Comparison of ENCODE assay signal across 8 cellular contexts in the genomic region with DNA sequence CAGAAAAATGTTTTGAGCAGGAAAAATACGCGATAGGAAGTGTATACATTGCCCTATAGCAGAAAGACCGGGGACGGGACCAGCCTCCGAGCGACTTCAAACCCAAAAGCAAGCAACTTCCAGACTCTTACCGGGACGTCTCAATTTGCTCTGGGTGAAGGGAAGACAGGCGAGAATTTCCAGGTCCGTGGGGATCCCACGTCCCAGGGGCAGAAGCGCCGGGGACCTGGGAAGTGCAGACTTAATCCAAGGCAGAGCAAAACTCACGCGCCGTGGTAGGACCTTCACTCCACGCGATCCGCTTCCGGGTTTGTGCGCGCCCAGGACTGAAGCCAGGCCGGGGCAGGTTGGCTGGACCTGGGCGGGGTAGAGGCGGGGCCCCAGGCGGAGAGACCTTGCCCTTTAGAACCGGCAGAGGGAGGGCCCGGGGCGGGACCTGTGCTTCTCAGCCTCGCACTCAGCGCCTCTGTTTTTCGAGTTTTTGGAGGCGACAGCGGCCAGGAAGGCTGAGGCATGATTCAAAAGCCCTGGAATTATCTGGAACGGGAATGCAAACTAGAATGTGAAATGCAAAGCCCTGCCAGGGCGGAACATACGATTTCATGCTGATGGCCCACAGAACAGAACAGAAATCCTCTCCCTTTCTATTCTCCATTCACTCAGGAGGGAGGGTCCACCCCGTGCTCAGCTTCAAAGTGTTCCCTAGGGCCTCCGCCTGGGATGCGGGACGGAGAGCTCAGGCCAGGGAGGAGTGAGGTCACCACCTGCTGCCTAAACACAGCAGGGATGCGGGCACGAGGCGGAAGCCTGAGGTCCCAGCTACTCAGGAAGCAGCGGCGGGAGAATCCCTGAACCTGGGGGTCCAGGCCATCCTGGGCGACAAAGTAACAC. TPM values are rescaled to one million over a fixed set of nuclear protein-coding genes. Genes with fewer than 3 reads are reported as not detected.
A peak's percentile ranks its signal among the peaks of the same experiment; 100 is the strongest.
DNase-seq lines count a peak whose midpoint lies in the region; ATAC-seq and TF ChIP-seq lines count a peak whose summit lies in the region.
"Not testable (repeated sequence)": the region's sequence is repeated elsewhere in the genome, so short reads cannot be mapped to it uniquely, and the experiment has no call there.

A gene (minus strand): TSS at position 328 of the 891 bp plus-strand sequence. CDS start 7,903 bp downstream, outside the sequence.

- ATAC-seq in HG02571 (IDR thresholded peaks at IDR 0.05; ENCODE audit: unreplicated experiment) = peak; percentile 91
- ATAC-seq in left cardiac atrium = peak; percentile 99 to 100

- H3K9ac ChIP-seq in trophoblast cell (ENCODE audit: low read length) = peak within 1 kb of the TSS; percentile 89

- WGBS in trophoblast cell (ENCODE audit: extremely low coverage, insufficient coverage, insufficient read length) = no CpG with 5 or more reads among the region's 47 CpGs
- WGBS in testis, 2 donors = 1 to 2% methylated on average over 27 to 47 of the region's 47 CpGs

- peak within 1 kb of the TSS; percentile 80 for H2AFZ ChIP-seq in trophoblast cell (ENCODE audit: insufficient read depth, low read length, poor library complexity)

- H3K79me1 ChIP-seq in trophoblast cell (ENCODE audit: low read length) = not testable (repeated sequence)

- intact Hi-C loops in left cardiac atrium (cut with DNase I); testis (cut with DNase I; ENCODE audit: low total_unique reads): not testable (repeated sequence)

- not testable (repeated sequence) for H3K4me1 ChIP-seq in trophoblast cell (ENCODE audit: control insufficient read depth in 1 of 2, insufficient read depth in 2 of 2, low read length in 2 of 2); testis

- TF ChIP-seq CTCF in GM06990 (IDR thresholded peaks at IDR 0.05; ENCODE audit: insufficient read depth, low read length, poor library complexity, severe bottlenecking) = peak; percentile 8
- TF ChIP-seq CTCF in testis (IDR thresholded peaks at IDR 0.05) = peak in 1 of 3 experiments; percentile 16

- peak within 1 kb of the TSS; percentile 70 for H4K8ac ChIP-seq in trophoblast cell (ENCODE audit: low read depth, low read length)

- not testable (repeated sequence) for H3K27ac ChIP-seq in trophoblast cell (ENCODE audit: low read depth, low read length)
- H3K27ac ChIP-seq in testis = peak within 1 kb of the TSS; percentile 2 to 9

- H3K79me2 ChIP-seq in trophoblast cell (ENCODE audit: control insufficient read depth, insufficient read depth, low read length, poor library complexity) = not testable (repeated sequence)

- H3K27me3 ChIP-seq in GM06990 (replicated peaks; ENCODE audit: control insufficient read depth, insufficient read depth, low read length); trophoblast cell (ENCODE audit: insufficient read depth, low read length); testis: not testable (repeated sequence)

- H3K18ac ChIP-seq in trophoblast cell (ENCODE audit: low read length) = peak within 1 kb of the TSS; percentile 31

- H4K12ac ChIP-seq in trophoblast cell (ENCODE audit: low read depth, low read length) = peak within 1 kb of the TSS; percentile 63

- H4K91ac ChIP-seq in trophoblast cell (ENCODE audit: low read depth, low read length) = peak within 1 kb of the TSS; percentile 50

- not testable (repeated sequence) for H2AK5ac ChIP-seq in trophoblast cell (ENCODE audit: low read length)

- peak within 1 kb of the TSS; percentile 50 for H3K14ac ChIP-seq in trophoblast cell (ENCODE audit: low read length)

- TF ChIP-seq POLR2A in testis (IDR thresholded peaks at IDR 0.05) = not testable (repeated sequence)

- not testable (repeated sequence) for H3K36me3 ChIP-seq in GM06990 (ENCODE audit: control insufficient read depth, insufficient read depth, low read length); trophoblast cell (ENCODE audit: control insufficient read depth in 1 of 2, insufficient read depth in 2 of 2, low read length in 2 of 2); testis (ENCODE audit: low read depth, missing control alignments)

- peak within 1 kb of the TSS; percentile 87 for H3K4me3 ChIP-seq in GM06990 (replicated peaks; ENCODE audit: low read depth, low read length)
- H3K4me3 ChIP-seq in trophoblast cell (ENCODE audit: low read depth, low read length) = peak within 1 kb of the TSS; percentile 79
- H3K4me3 ChIP-seq in testis = peak within 1 kb of the TSS; percentile 50 to 73

- not testable (repeated sequence) for H2BK12ac ChIP-seq in trophoblast cell (ENCODE audit: low read length)

- H3K4me2 ChIP-seq in trophoblast cell (ENCODE audit: low read length) = peak within 1 kb of the TSS; percentile 72

- DNase-seq in GM06990 (ENCODE audit: extremely low read depth, insufficient read length) = peak; percentile 86
- peak; percentile 69 for DNase-seq in NCI-H1105 treated with DMSO at 0.1 percent for 48 hours (lab: John Stamatoyannopoulos, UW)
- peak; percentile 73 for DNase-seq in T-helper 22 cell (ENCODE audit: low read depth)
- peak; percentile 32 for DNase-seq in amniotic stem cell (lab: John Stamatoyannopoulos, UW)
- DNase-seq in left cardiac atrium = peak; percentile 92
- DNase-seq in trophoblast cell = peak; percentile 91 to 93
- peak; percentile 94 for DNase-seq in testis

- H2BK5ac ChIP-seq in trophoblast cell (ENCODE audit: low read depth, low read length, poor library complexity) = not testable (repeated sequence)

- not testable (repeated sequence) for H3K9me3 ChIP-seq in trophoblast cell (ENCODE audit: insufficient read depth, low read depth, low read length); testis

- H3K4ac ChIP-seq in trophoblast cell (ENCODE audit: low read depth, low read length) = peak within 1 kb of the TSS; percentile 77

- not testable (repeated sequence) for H3K23ac ChIP-seq in trophoblast cell (ENCODE audit: low read length)

- not testable (repeated sequence) for H2BK120ac ChIP-seq in trophoblast cell (ENCODE audit: insufficient read depth, low read length, poor library complexity)

RNA-seq across cellular contexts. Expression of the gene that starts here (rescaled TPM):
- total RNA-seq in left cardiac atrium (1 to 10 TPM; 3.9 to 4.4 TPM), testis (1 to 10 TPM; 5.2 to 6.9 TPM)
- polyA plus RNA-seq in trophoblast cell (2013) = 32.8 and 38.7 TPM in 2 replicates
- 2.7 TPM for polyA plus RNA-seq in testis (ENCODE audit: insufficient read depth, low read depth, low replicate concordance)

Comparison
In these comparisons a context has a peak if more than half of its experiments do, and no peak if none do; other contexts are left out.
1. DNase-seq: peak in every context shown above with its lines; median percentile 94 in testis; 92 in left cardiac atrium; 92 in trophoblast cell; 86 in GM06990; 73 in T-helper 22 cell; 69 in NCI-H1105 treated with DMSO at 0.1 percent for 48 hours; 32 in amniotic stem cell.